ENCODE assay signal across 28 cellular contexts in genomic region chr7:155227788-155228458, GRCh38.
DNase-seq lines count a peak whose midpoint lies in the region; ATAC-seq and TF ChIP-seq lines count a peak whose summit lies in the region.
"Had no signal": no experiment of that assay in that cellular context is flagged by ENCODE, and none has a peak within 500 bp of the region (broad histone marks: within the 10 kb centered on the region; RNA-seq: fewer than 3 reads in every experiment).

No MANE protein-coding gene starts in this region.

- H2AFZ ChIP-seq in GM23338 = peak overlapping the region; percentile 88
- H2AFZ ChIP-seq: hepatocyte had no signal

- TF ChIP-seq POLR2A in sigmoid colon (IDR thresholded peaks at IDR 0.05) = no peak

- H3K9me3 ChIP-seq in sigmoid colon = no peaks in the 10 kb centered on the region
- H3K9me3 ChIP-seq: breast epithelium, esophagus muscularis mucosa, SJSA1, tibial artery had no signal

- CTCF ChIA-PET in WTC11 (lab: Charles Lee) = interaction anchor here (0.7 to 1.6 kb wide), 8 partner anchors 9 to 301 kb away, joined by 3 to 10 read pairs (median 3); partner anchors contain the start of gene INSIG1

- H3K27me3 ChIP-seq in GM23338 (ENCODE audit: insufficient read depth) = no peaks in the 10 kb centered on the region
- H3K27me3 ChIP-seq in sigmoid colon = no peaks in the 10 kb centered on the region
- H3K27me3 ChIP-seq: hepatocyte, SJSA1 had no signal

- no peaks in the 10 kb centered on the region for H3F3A ChIP-seq in GM23338 (replicated peaks; ENCODE audit: low read depth)

- 0 out of 3 replicates have a peak overlapping the region, but pooled peaks have one; percentile 10 for H3K4me3 Mint-ChIP-seq in GM23338
- no peak overlapping the region for H3K4me3 Mint-ChIP-seq in WTC11
- H3K4me3 Mint-ChIP-seq in activated naive CD8-positive, alpha-beta T cell treated with anti-CD3 and anti-CD28 coated beads for 36 hours = no peak overlapping the region
- H3K4me3 Mint-ChIP-seq: activated CD4-positive, alpha-beta T cell treated with anti-CD3 and anti-CD28 coated beads, Interleukin-2, amount 10 ng/mL, durations not matched to agents 24 days and 14 days; activated CD8-positive, alpha-beta memory T cell treated with anti-CD3 and anti-CD28 coated beads, Interleukin-2, amount 10 ng/mL, durations not matched to agents 7 days and 5 days; activated naive CD4-positive, alpha-beta T cell treated with anti-CD3 and anti-CD28 coated beads for 36 hours; activated T-cell treated with anti-CD3 and anti-CD28 coated beads, Interleukin-2, amount 50 U/mL, for 72 hours; effector memory CD8-positive, alpha-beta T cell; stimulated activated naive CD8-positive, alpha-beta T cell treated with anti-CD3 and anti-CD28 coated beads, Interleukin-15, Interleukin-2, amounts not matched to agents 100 ng/mL and 50 ng/mL, for 24 hours had no signal

- H3K27me3 Mint-ChIP-seq in GM23338 (ENCODE audit: insufficient read depth, low read depth, poor library complexity) = peaks cover 29% of the 10 kb centered on the region
- H3K27me3 Mint-ChIP-seq in WTC11 (ENCODE audit: low read depth) = peaks cover 35% of the 10 kb centered on the region
- no peaks in the 10 kb centered on the region for H3K27me3 Mint-ChIP-seq in activated naive CD8-positive, alpha-beta T cell treated with anti-CD3 and anti-CD28 coated beads for 36 hours
- H3K27me3 Mint-ChIP-seq: activated CD4-positive, alpha-beta T cell treated with anti-CD3 and anti-CD28 coated beads, Interleukin-2, amount 10 ng/mL, durations not matched to agents 24 days and 14 days had no signal

- intact Hi-C loops in sigmoid colon (cut with DNase I) = no loop called here

- peaks cover 14% of the 10 kb centered on the region for H3K4me1 ChIP-seq in GM23338 (ENCODE audit: insufficient read depth)
- no peaks in the 10 kb centered on the region for H3K4me1 ChIP-seq in sigmoid colon
- H3K4me1 ChIP-seq: tibial artery had no signal

- H3K9me3 Mint-ChIP-seq in GM23338 (no peaks in the 10 kb centered on the region; the same call in 2 of the 3 replicates), WTC11 (peaks cover 3% of the 10 kb centered on the region; the same call in 1 of the 2 replicates)
- no peaks in the 10 kb centered on the region for H3K9me3 Mint-ChIP-seq in activated naive CD8-positive, alpha-beta T cell treated with anti-CD3 and anti-CD28 coated beads for 36 hours
- H3K9me3 Mint-ChIP-seq: activated CD4-positive, alpha-beta T cell treated with anti-CD3 and anti-CD28 coated beads, Interleukin-2, amount 10 ng/mL, durations not matched to agents 24 days and 14 days; activated naive CD4-positive, alpha-beta T cell treated with anti-CD3 and anti-CD28 coated beads for 36 hours; activated T-cell treated with anti-CD3 and anti-CD28 coated beads, Interleukin-2, amount 50 U/mL, for 72 hours; effector memory CD8-positive, alpha-beta T cell; stimulated activated naive CD8-positive, alpha-beta T cell treated with anti-CD3 and anti-CD28 coated beads, Interleukin-15, Interleukin-2, amounts not matched to agents 100 ng/mL and 50 ng/mL, for 24 hours had no signal

- no peak for TF ChIP-seq EP300 in sigmoid colon (IDR thresholded peaks at IDR 0.05)

- no peaks in the 10 kb centered on the region; the same call in 2 of the 3 replicates for H3K36me3 Mint-ChIP-seq in GM23338 (ENCODE audit: low read depth)
- no peaks in the 10 kb centered on the region for H3K36me3 Mint-ChIP-seq in WTC11
- H3K36me3 Mint-ChIP-seq in activated naive CD8-positive, alpha-beta T cell treated with anti-CD3 and anti-CD28 coated beads for 36 hours = no peaks in the 10 kb centered on the region
- H3K36me3 Mint-ChIP-seq: activated CD8-positive, alpha-beta memory T cell treated with anti-CD3 and anti-CD28 coated beads, Interleukin-2, amount 10 ng/mL, durations not matched to agents 7 days and 5 days had no signal

- H3K27ac Mint-ChIP-seq in GM23338 (0 out of 2 replicates have a peak overlapping the region, but pooled peaks have one; percentile 71), WTC11 (no peak overlapping the region)
- no peak overlapping the region for H3K27ac Mint-ChIP-seq in activated naive CD8-positive, alpha-beta T cell treated with anti-CD3 and anti-CD28 coated beads for 36 hours
- H3K27ac Mint-ChIP-seq: activated CD4-positive, alpha-beta T cell treated with anti-CD3 and anti-CD28 coated beads, Interleukin-2, amount 10 ng/mL, durations not matched to agents 24 days and 14 days; activated CD8-positive, alpha-beta memory T cell treated with anti-CD3 and anti-CD28 coated beads, Interleukin-2, amount 10 ng/mL, durations not matched to agents 7 days and 5 days; activated naive CD4-positive, alpha-beta T cell treated with anti-CD3 and anti-CD28 coated beads for 36 hours; activated T-cell treated with anti-CD3 and anti-CD28 coated beads, Interleukin-2, amount 50 U/mL, for 72 hours; effector memory CD8-positive, alpha-beta T cell; stimulated activated naive CD8-positive, alpha-beta T cell treated with anti-CD3 and anti-CD28 coated beads, Interleukin-15, Interleukin-2, amounts not matched to agents 100 ng/mL and 50 ng/mL, for 24 hours had no signal

- 87 to 91% methylated on average over 22 of the region's 22 CpGs for WGBS in sigmoid colon, 2 donors

- H3K4me2 ChIP-seq in GM23338 = peak overlapping the region; percentile 31
- H3K4me2 ChIP-seq: hepatocyte had no signal

- POLR2A ChIA-PET in WTC11 (lab: Charles Lee) = interaction anchor here (0.6 to 2.1 kb wide), 4 partner anchors 13 to 105 kb away, joined by 3 to 5 read pairs (median 4); partner anchors contain the start of gene INSIG1

- TF ChIP-seq CTCF in GM23338 (conservative IDR thresholded peaks at IDR 0.05; ENCODE audit: low read depth in 2 of 2) (no peak), WTC11 (IDR thresholded peaks at IDR 0.05) (no peak), sigmoid colon (IDR thresholded peaks at IDR 0.05) (no peak)

- DNase-seq in GM23338 (ENCODE audit: low spot score) (peak; percentile 62), WTC11 (ENCODE audit: low spot score) (peak; percentile 41), left lobe of liver (ENCODE audit: low spot score) (no peak), sigmoid colon (peak; percentile 62), NAMALWA (ENCODE audit: low spot score) (no peak), NCI-H2107 treated with DMSO at 0.1 percent for 48 hours (lab: John Stamatoyannopoulos, UW; ENCODE audit: unreplicated experiment) (no peak), NCI-H128 (lab: John Stamatoyannopoulos, UW; ENCODE audit: unreplicated experiment) (no peak)
- DNase-seq in activated naive CD8-positive, alpha-beta T cell treated with anti-CD3 and anti-CD28 coated beads for 36 hours = no peak
- DNase-seq: activated CD4-positive, alpha-beta T cell treated with anti-CD3 and anti-CD28 coated beads, Interleukin-2, amount 10 ng/mL, durations not matched to agents 24 days and 14 days; activated CD8-positive, alpha-beta memory T cell treated with anti-CD3 and anti-CD28 coated beads, Interleukin-2, amount 10 ng/mL, durations not matched to agents 7 days and 5 days; activated naive CD4-positive, alpha-beta T cell treated with anti-CD3 and anti-CD28 coated beads for 36 hours; activated T-cell treated with anti-CD3 and anti-CD28 coated beads, Interleukin-2, amount 50 U/mL, for 72 hours; amniotic stem cell; effector memory CD8-positive, alpha-beta T cell; foreskin melanocyte; mammary epithelial cell; NCI-H1694 treated with DMSO at 0.1 percent for 48 hours; NCI-H526; occipital lobe; stimulated activated CD4-positive, alpha-beta T cell treated with anti-CD3 and anti-CD28 coated beads, Interleukin-12 subunit alpha, Interleukin-12 subunit beta, amount 100 ng/mL, for 4 hours; stimulated activated CD4-positive, alpha-beta T cell treated with anti-CD3 and anti-CD28 coated beads, Interleukin-4, amount 100 ng/mL, for 4 hours; T-helper 2 cell; tibial artery had no signal

- ATAC-seq in GM23338 (peak; percentile 76), WTC11 (peak; percentile 74), left lobe of liver (peak; percentile 77)
- ATAC-seq: activated CD8-positive, alpha-beta memory T cell treated with anti-CD3 and anti-CD28 coated beads, Interleukin-2, amount 10 ng/mL, durations not matched to agents 7 days and 5 days; activated T-cell treated with anti-CD3 and anti-CD28 coated beads, Interleukin-2, amount 50 U/mL, for 72 hours; effector memory CD8-positive, alpha-beta T cell had no signal

- no peak overlapping the region for H3K27ac ChIP-seq in GM23338 (ENCODE audit: low read depth)
- no peak overlapping the region for H3K27ac ChIP-seq in sigmoid colon
- H3K27ac ChIP-seq: breast epithelium, esophagus muscularis mucosa, hepatocyte, SJSA1, tibial artery had no signal

- H3K4me1 Mint-ChIP-seq in GM23338 (peaks cover 39% of the 10 kb centered on the region), WTC11 (peaks cover 51% of the 10 kb centered on the region)
- H3K4me1 Mint-ChIP-seq in activated naive CD8-positive, alpha-beta T cell treated with anti-CD3 and anti-CD28 coated beads for 36 hours = no peaks in the 10 kb centered on the region
- H3K4me1 Mint-ChIP-seq: activated CD4-positive, alpha-beta T cell treated with anti-CD3 and anti-CD28 coated beads, Interleukin-2, amount 10 ng/mL, durations not matched to agents 24 days and 14 days; activated CD8-positive, alpha-beta memory T cell treated with anti-CD3 and anti-CD28 coated beads, Interleukin-2, amount 10 ng/mL, durations not matched to agents 7 days and 5 days had no signal

- H3K36me3 ChIP-seq in GM23338 (ENCODE audit: insufficient read depth) (no peaks in the 10 kb centered on the region), sigmoid colon (no peaks in the 10 kb centered on the region)
- H3K36me3 ChIP-seq: breast epithelium, esophagus muscularis mucosa, SJSA1, tibial artery had no signal

- no peaks in the 10 kb centered on the region for H4K20me1 ChIP-seq in GM23338 (replicated peaks; ENCODE audit: insufficient read depth)

- H3K4me3 ChIP-seq in GM23338 = no peak overlapping the region
- H3K4me3 ChIP-seq in sigmoid colon = no peak overlapping the region
- H3K4me3 ChIP-seq: breast epithelium, esophagus muscularis mucosa, hepatocyte, SJSA1, tibial artery had no signal

- H3K79me2 ChIP-seq in GM23338 (replicated peaks; ENCODE audit: insufficient read depth) = no peaks in the 10 kb centered on the region
- H3K79me2 ChIP-seq: hepatocyte had no signal

- H3K9me2 ChIP-seq in GM23338 (ENCODE audit: insufficient read depth) = no peaks in the 10 kb centered on the region

TF ChIP-seq in GM23338, 12 proteins besides CTCF, POLR2A, EP300 and RAD21 (continues in another document):
- TF ChIP-seq ZNF114 (CRISPR knock-in tag; IDR thresholded peaks at IDR 0.05) (no peak), CREB1 (CRISPR knock-in tag; IDR thresholded peaks at IDR 0.05; ENCODE audit: low read depth) (no peak), NANOG (IDR thresholded peaks at IDR 0.05; ENCODE audit: borderline replicate concordance) (no peak), ZNF331 (CRISPR knock-in tag; IDR thresholded peaks at IDR 0.05; ENCODE audit: low read depth) (no peak), JUNB (IDR thresholded peaks at IDR 0.05; ENCODE audit: unreplicated experiment) (no peak)

TF ChIP-seq in WTC11, 78 proteins besides CTCF, POLR2A, EP300 and RAD21 (continues in another document):
- 0 out of 2 replicates have a peak, but pooled peaks have one; percentile 45 for TF ChIP-seq ZNF232 (CRISPR knock-in tag; IDR thresholded peaks at IDR 0.05)
- TF ChIP-seq GTF2I (CRISPR knock-in tag; conservative IDR thresholded peaks at IDR 0.05) = no peak

Comparison
In these comparisons a context has a peak if more than half of its experiments do, and no peak if none do; other contexts are left out.
1. DNase-seq: peak in GM23338 (single experiment), WTC11 (single experiment) and sigmoid colon (single experiment); none in left lobe of liver (single experiment), NAMALWA (single experiment), NCI-H2107 treated with DMSO at 0.1 percent for 48 hours (single experiment), activated naive CD8-positive, alpha-beta T cell treated with anti-CD3 and anti-CD28 coated beads for 36 hours (single experiment) and NCI-H128 (single experiment).
2. Peak in every context shown above with its lines, with median percentiles within 50 percentile points of each other: ATAC-seq.